Comparison of ENCODE assay signal across 8 cellular contexts in the genomic region with DNA sequence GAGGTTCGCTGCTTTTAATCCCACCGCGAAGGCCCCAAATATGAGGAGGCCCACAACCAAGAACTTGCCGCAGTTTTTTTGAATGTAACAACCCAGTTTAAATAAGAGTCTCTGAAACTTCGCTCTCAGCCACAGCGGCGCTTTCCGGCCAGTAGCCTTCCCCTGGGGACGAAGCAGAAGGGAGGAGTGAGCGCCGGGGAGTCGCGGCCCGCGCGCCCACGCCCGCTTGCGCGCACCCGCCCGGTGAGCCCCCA. TPM values are rescaled to one million over a fixed set of nuclear protein-coding genes. Genes with fewer than 3 reads are reported as not detected.
DNase-seq lines count a peak whose midpoint lies in the region; ATAC-seq and TF ChIP-seq lines count a peak whose summit lies in the region.

No MANE protein-coding gene starts in this region.

- TF ChIP-seq CTCF in BE2C (IDR thresholded peaks at IDR 0.05; ENCODE audit: low read depth, low read length): no peak
- no peak for TF ChIP-seq CTCF in LNCaP clone FGC (IDR thresholded peaks at IDR 0.05; ENCODE audit: control insufficient read depth, extremely low read depth, insufficient read depth)
- TF ChIP-seq CTCF in adrenal gland (IDR thresholded peaks at IDR 0.05): no peak
- no peak for TF ChIP-seq CTCF in spleen (IDR thresholded peaks at IDR 0.05 in 8 of 11, conservative IDR thresholded peaks at IDR 0.05 in 3 of 11)

- peak overlapping the region; percentile 48 to 90 (median 76) for H3K27ac ChIP-seq in adrenal gland
- peak overlapping the region; percentile 75 to 90 (median 86) for H3K27ac ChIP-seq in spleen

- TF ChIP-seq POLR2A in adrenal gland (IDR thresholded peaks at IDR 0.05): no peak
- TF ChIP-seq POLR2A in spleen (IDR thresholded peaks at IDR 0.05): no peak

- 0% methylated on average over 3 to 22 of the region's 22 CpGs for WGBS in adrenal gland, 4 donors
- 0 to 2% (median 1%) methylated on average over 4 to 22 of the region's 22 CpGs for WGBS in spleen, 5 donors

- DNase-seq in BE2C (peak; percentile 60), LNCaP clone FGC (ENCODE audit: low read depth) (no peak), adrenal gland (peak in 6 of 7 donors; percentile 29 to 59 (median 38)), spleen (no peak)
- no peak for DNase-seq in stimulated activated CD4-positive, alpha-beta T cell treated with anti-CD3 and anti-CD28 coated beads, Interleukin-4, amount 100 ng/mL, for 1 hour

- H3K27me3 ChIP-seq in BE2C (no peaks in the 10 kb centered on the region), adrenal gland (no peaks in the 10 kb centered on the region), iPS-15b (ENCODE audit: control insufficient read depth, insufficient read depth, low read length) (no peaks in the 10 kb centered on the region), spleen (replicated peaks in 1 of 7) (peaks cover 0 to 95% (median 37%) of the 10 kb centered on the region in 7 donors)

- H3K4me3 ChIP-seq in BE2C (ENCODE audit: low read depth, low read length) (peak overlapping the region; percentile 95), LNCaP clone FGC (ENCODE audit: low read depth, low read length) (peak overlapping the region; percentile 63), adrenal gland (peak overlapping the region; percentile 56 to 95 (median 79)), iPS-15b (ENCODE audit: low read depth, low read length) (peak overlapping the region; percentile 87), spleen (peak overlapping the region; percentile 53 to 89 (median 70))

- H3K36me3 ChIP-seq in BE2C (no peaks in the 10 kb centered on the region), adrenal gland (replicated peaks in 1 of 2) (no peaks in the 10 kb centered on the region), iPS-15b (ENCODE audit: control insufficient read depth, insufficient read depth, low read length) (peaks cover 6% of the 10 kb centered on the region), spleen (no peaks in the 10 kb centered on the region)

- H3K9me3 ChIP-seq in BE2C: no peaks in the 10 kb centered on the region
- no peaks in the 10 kb centered on the region for H3K9me3 ChIP-seq in adrenal gland (replicated peaks in 1 of 3)
- H3K9me3 ChIP-seq in iPS-15b (ENCODE audit: control insufficient read depth, insufficient read depth, low read length): no peaks in the 10 kb centered on the region
- no peaks in the 10 kb centered on the region for H3K9me3 ChIP-seq in spleen

- intact Hi-C loops in adrenal gland (cut with DNase I): loop anchor here (5.0 to 10.0 kb wide), 2 partner anchors 189 to 192 kb away; a partner anchor contains a TSS
- intact Hi-C loops in spleen (cut with DNase I; ENCODE audit: low total_unique reads): no loop called here

- H3K9ac ChIP-seq in iPS-15b (ENCODE audit: low read depth, low read length): peak overlapping the region; percentile 85

- ATAC-seq in GM18907 (IDR thresholded peaks at IDR 0.05; ENCODE audit: unreplicated experiment): peak; percentile 20
- no peak for ATAC-seq in GM18517 (IDR thresholded peaks at IDR 0.05; ENCODE audit: unreplicated experiment)

- no peaks in the 10 kb centered on the region for H3K4me1 ChIP-seq in BE2C
- H3K4me1 ChIP-seq in adrenal gland (replicated peaks in 1 of 2): peaks cover 9 to 12% of the 10 kb centered on the region in 2 donors
- peaks cover 4% of the 10 kb centered on the region for H3K4me1 ChIP-seq in iPS-15b (ENCODE audit: control insufficient read depth, insufficient read depth, low read length)
- H3K4me1 ChIP-seq in spleen: peaks cover 14 to 64% (median 56%) of the 10 kb centered on the region in 6 donors

RNA-seq across cellular contexts. Expression of a gene that starts 10.4 kb away (rescaled TPM):
- 39.6 TPM for polyA plus RNA-seq in BE2C (2012; ENCODE audit: insufficient read depth, insufficient read length, low read depth)
- total RNA-seq in adrenal gland (10 to 100 TPM in 6 of 8 donors, 1 to 10 TPM in 2; 5.7 to 29.8 (median 13.2) TPM), spleen (10 to 100 TPM; 10.8 to 32.1 (median 12.4) TPM)
- polyA plus RNA-seq in adrenal gland (1 to 10 TPM; 2.5 to 6.8 (median 3.7) TPM), spleen (1 to 10 TPM in 2 of 3 donors, under 1 TPM in 1; 0.70 to 2.1 (median 1.5) TPM)

Comparison
In these comparisons a context has a peak if more than half of its experiments do, and no peak if none do; other contexts are left out.
1. DNase-seq: peak in BE2C (single experiment) and adrenal gland (6 of 7); none in LNCaP clone FGC (single experiment), spleen (single experiment) and stimulated activated CD4-positive, alpha-beta T cell treated with anti-CD3 and anti-CD28 coated beads, Interleukin-4, amount 100 ng/mL, for 1 hour (single experiment).
2. Peak in every context shown above with its lines, with median percentiles within 50 percentile points of each other: H3K4me3 ChIP-seq.